ENCODE assay signal across 1 cellular context in the genomic region with DNA sequence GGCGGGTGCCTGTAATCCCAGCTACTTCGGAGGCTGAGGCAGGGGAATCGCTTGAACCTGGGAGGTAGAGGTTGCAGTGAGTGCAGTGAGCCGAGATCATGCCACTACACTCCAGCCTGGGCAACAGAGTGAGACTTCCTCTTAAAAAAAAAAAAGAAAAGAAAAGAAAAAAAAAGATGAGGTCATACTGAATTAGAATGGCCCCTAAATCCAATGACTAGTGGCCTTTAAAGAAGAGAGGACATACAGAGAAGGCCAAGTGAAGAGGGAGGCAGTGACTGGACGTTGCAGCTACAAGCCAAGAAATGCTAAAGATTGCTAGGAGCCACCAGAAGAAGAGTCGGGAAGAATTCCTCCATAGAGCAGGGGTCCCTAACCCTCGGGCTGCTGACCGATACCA.
TF ChIP-seq lines count a peak whose summit lies in the region.

No MANE protein-coding gene starts in this region.

TF ChIP-seq in HEK293, 187 proteins besides CTCF, POLR2A, EP300 and RAD21:
- TF ChIP-seq ZNF404 (tag by site-specific recombination; IDR thresholded peaks at IDR 0.05) (no peak), ZNF37A (tag by site-specific recombination; IDR thresholded peaks at IDR 0.05) (no peak), ZSCAN23 (tag by site-specific recombination; IDR thresholded peaks at IDR 0.05) (no peak), ZFP3 (tag by site-specific recombination; IDR thresholded peaks at IDR 0.05; ENCODE audit: low read depth) (no peak), KLF17 (tag by site-specific recombination; IDR thresholded peaks at IDR 0.05) (no peak), ZNF214 (tag by site-specific recombination; IDR thresholded peaks at IDR 0.05; ENCODE audit: borderline replicate concordance) (no peak), ZBTB21 (tag by site-specific recombination; IDR thresholded peaks at IDR 0.05) (no peak)
- TF ChIP-seq, protein P1, sequence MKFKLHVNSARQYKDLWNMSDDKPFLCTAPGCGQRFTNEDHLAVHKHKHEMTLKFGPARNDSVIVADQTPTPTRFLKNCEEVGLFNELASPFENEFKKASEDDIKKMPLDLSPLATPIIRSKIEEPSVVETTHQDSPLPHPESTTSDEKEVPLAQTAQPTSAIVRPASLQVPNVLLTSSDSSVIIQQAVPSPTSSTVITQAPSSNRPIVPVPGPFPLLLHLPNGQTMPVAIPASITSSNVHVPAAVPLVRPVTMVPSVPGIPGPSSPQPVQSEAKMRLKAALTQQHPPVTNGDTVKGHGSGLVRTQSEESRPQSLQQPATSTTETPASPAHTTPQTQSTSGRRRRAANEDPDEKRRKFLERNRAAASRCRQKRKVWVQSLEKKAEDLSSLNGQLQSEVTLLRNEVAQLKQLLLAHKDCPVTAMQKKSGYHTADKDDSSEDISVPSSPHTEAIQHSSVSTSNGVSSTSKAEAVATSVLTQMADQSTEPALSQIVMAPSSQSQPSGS (tag by site-specific recombination; IDR thresholded peaks at IDR 0.05; ENCODE audit: low read depth): peak; percentile 92
